1 cellular context compared by ENCODE assay signal in genomic region chr9:70435948-70436347, GRCh38.
TF ChIP-seq lines count a peak whose summit lies in the region.

No MANE protein-coding gene starts in this region.

TF ChIP-seq in SK-N-SH, 30 proteins besides CTCF, POLR2A, EP300 and RAD21 (continued from another document):
- TF ChIP-seq, protein P1, sequence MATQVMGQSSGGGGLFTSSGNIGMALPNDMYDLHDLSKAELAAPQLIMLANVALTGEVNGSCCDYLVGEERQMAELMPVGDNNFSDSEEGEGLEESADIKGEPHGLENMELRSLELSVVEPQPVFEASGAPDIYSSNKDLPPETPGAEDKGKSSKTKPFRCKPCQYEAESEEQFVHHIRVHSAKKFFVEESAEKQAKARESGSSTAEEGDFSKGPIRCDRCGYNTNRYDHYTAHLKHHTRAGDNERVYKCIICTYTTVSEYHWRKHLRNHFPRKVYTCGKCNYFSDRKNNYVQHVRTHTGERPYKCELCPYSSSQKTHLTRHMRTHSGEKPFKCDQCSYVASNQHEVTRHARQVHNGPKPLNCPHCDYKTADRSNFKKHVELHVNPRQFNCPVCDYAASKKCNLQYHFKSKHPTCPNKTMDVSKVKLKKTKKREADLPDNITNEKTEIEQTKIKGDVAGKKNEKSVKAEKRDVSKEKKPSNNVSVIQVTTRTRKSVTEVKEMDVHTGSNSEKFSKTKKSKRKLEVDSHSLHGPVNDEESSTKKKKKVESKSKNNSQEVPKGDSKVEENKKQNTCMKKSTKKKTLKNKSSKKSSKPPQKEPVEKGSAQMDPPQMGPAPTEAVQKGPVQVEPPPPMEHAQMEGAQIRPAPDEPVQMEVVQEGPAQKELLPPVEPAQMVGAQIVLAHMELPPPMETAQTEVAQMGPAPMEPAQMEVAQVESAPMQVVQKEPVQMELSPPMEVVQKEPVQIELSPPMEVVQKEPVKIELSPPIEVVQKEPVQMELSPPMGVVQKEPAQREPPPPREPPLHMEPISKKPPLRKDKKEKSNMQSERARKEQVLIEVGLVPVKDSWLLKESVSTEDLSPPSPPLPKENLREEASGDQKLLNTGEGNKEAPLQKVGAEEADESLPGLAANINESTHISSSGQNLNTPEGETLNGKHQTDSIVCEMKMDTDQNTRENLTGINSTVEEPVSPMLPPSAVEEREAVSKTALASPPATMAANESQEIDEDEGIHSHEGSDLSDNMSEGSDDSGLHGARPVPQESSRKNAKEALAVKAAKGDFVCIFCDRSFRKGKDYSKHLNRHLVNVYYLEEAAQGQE (IDR thresholded peaks at IDR 0.05; ENCODE audit: low read depth, low read length), result no peak
- no peak for TF ChIP-seq ELF1 (IDR thresholded peaks at IDR 0.05)
- TF ChIP-seq TEAD4 (IDR thresholded peaks at IDR 0.05; ENCODE audit: borderline replicate concordance, insufficient read depth), result no peak
- TF ChIP-seq USF1 (IDR thresholded peaks at IDR 0.05; ENCODE audit: borderline replicate concordance, low read depth), result no peak
- TF ChIP-seq SIN3A (IDR thresholded peaks at IDR 0.05; ENCODE audit: borderline replicate concordance, low read depth, low read length), result no peak
- no peak for TF ChIP-seq POLR2AphosphoS5 (IDR thresholded peaks at IDR 0.05; ENCODE audit: low read depth, low read length)
- TF ChIP-seq, protein P2, sequence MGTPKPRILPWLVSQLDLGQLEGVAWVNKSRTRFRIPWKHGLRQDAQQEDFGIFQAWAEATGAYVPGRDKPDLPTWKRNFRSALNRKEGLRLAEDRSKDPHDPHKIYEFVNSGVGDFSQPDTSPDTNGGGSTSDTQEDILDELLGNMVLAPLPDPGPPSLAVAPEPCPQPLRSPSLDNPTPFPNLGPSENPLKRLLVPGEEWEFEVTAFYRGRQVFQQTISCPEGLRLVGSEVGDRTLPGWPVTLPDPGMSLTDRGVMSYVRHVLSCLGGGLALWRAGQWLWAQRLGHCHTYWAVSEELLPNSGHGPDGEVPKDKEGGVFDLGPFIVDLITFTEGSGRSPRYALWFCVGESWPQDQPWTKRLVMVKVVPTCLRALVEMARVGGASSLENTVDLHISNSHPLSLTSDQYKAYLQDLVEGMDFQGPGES (IDR thresholded peaks at IDR 0.05; ENCODE audit: low read depth, low read length), result no peak
- TF ChIP-seq RXRA (IDR thresholded peaks at IDR 0.05; ENCODE audit: borderline replicate concordance, low read depth), result no peak
- no peak for TF ChIP-seq EZH2phosphoT487 (IDR thresholded peaks at IDR 0.05; ENCODE audit: borderline replicate concordance, low read depth)
- no peak for TF ChIP-seq RCOR1 (IDR thresholded peaks at IDR 0.05; ENCODE audit: low read length)
- TF ChIP-seq YY1 (IDR thresholded peaks at IDR 0.05; ENCODE audit: low read depth), result no peak
- TF ChIP-seq FOXJ3 (CRISPR knock-in tag; IDR thresholded peaks at IDR 0.05), result no peak
- TF ChIP-seq MXI1 (IDR thresholded peaks at IDR 0.05; ENCODE audit: low read depth, low read length), result no peak
- TF ChIP-seq PBX3 (IDR thresholded peaks at IDR 0.05), result no peak
- peak; percentile 80 for TF ChIP-seq NFIC (IDR thresholded peaks at IDR 0.05; ENCODE audit: borderline replicate concordance)
- TF ChIP-seq GATA2 (CRISPR knock-in tag; IDR thresholded peaks at IDR 0.05), result no peak
- TF ChIP-seq FOXM1 (IDR thresholded peaks at IDR 0.05; ENCODE audit: low read depth), result no peak
- TF ChIP-seq FOSL2 (IDR thresholded peaks at IDR 0.05; ENCODE audit: borderline replicate concordance, low read depth), result peak; percentile 70; the same call in 1 of the 2 replicates
- no peak for TF ChIP-seq SMC3 (IDR thresholded peaks at IDR 0.05; ENCODE audit: low read depth, low read length)
TF ChIP-seq in SK-N-SH: peak in this region for 5.
